21 cellular contexts compared by ENCODE assay signal in the genomic region with DNA sequence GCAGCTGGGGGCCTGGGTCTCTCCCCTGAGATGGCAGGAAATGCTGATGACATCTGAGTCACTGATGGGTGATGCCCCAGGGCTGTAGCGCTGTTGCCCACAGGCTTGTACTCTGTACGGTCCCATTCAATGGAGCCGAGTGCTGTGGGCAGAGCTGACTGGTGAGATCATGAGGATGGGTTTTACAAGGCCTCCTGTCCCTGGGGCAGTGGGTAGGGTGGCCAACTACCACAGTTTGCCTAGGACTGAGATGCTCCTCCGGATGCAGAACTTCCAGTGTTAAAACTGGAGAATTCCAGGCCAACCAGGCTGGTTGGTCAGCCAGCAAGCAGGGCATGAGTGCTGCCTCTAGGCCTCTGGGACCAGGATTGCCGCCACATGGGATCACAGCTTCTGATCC. TPM values are rescaled to one million over a fixed set of nuclear protein-coding genes. Genes with fewer than 3 reads are reported as not detected.
DNase-seq lines count a peak whose midpoint lies in the region; ATAC-seq and TF ChIP-seq lines count a peak whose summit lies in the region.
"Had no signal": no experiment of that assay in that cellular context is flagged by ENCODE, and none has a peak within 500 bp of the region (broad histone marks: within the 10 kb centered on the region; RNA-seq: fewer than 3 reads in every experiment).

No MANE protein-coding gene starts in this region.

- POLR2A ChIA-PET in naive thymus-derived CD4-positive, alpha-beta T cell (lab: Charles Lee): no interaction called here

- ATAC-seq in lower lobe of right lung: no peak
- ATAC-seq in naive thymus-derived CD4-positive, alpha-beta T cell: no peak
- ATAC-seq: left colon had no signal

- no peaks in the 10 kb centered on the region for H3K9me3 ChIP-seq in ascending aorta
- no peaks in the 10 kb centered on the region for H3K9me3 ChIP-seq in lower lobe of right lung
- H3K9me3 ChIP-seq in colonic mucosa: no peaks in the 10 kb centered on the region
- H3K9me3 ChIP-seq in naive thymus-derived CD4-positive, alpha-beta T cell (ENCODE audit: control insufficient read depth in 2 of 3, low read length in 3 of 3): no peaks in the 10 kb centered on the region
- no peaks in the 10 kb centered on the region for H3K9me3 ChIP-seq in thyroid gland
- H3K9me3 ChIP-seq: transverse colon had no signal

- CTCF ChIA-PET in naive thymus-derived CD4-positive, alpha-beta T cell (lab: Charles Lee): no interaction called here

- no peak overlapping the region for H3K27ac Mint-ChIP-seq in naive thymus-derived CD4-positive, alpha-beta T cell
- H3K27ac Mint-ChIP-seq: activated naive CD8-positive, alpha-beta T cell treated with anti-CD3 and anti-CD28 coated beads, Interleukin-2, amount 10 ng/mL, durations not matched to agents 7 days and 5 days; CD4-positive, CD25-positive, alpha-beta regulatory T cell; T-helper 2 cell treated with Interferon-gamma antibody and Interleukin-4, amounts not matched to agents 5 μg/mL and 100 μg/mL, for 36 hours had no signal

- H3K9ac ChIP-seq in colonic mucosa (ENCODE audit: low read depth in 2 of 2, low read length in 2 of 2): no peak overlapping the region

- H3K27me3 ChIP-seq in ascending aorta (no peaks in the 10 kb centered on the region), lower lobe of right lung (ENCODE audit: low read depth) (no peaks in the 10 kb centered on the region), colonic mucosa (no peaks in the 10 kb centered on the region), thyroid gland (no peaks in the 10 kb centered on the region)
- H3K27me3 ChIP-seq in naive thymus-derived CD4-positive, alpha-beta T cell (ENCODE audit: control insufficient read depth in 2 of 2, insufficient read depth in 2 of 2, low read length in 2 of 2): no peaks in the 10 kb centered on the region
- H3K27me3 ChIP-seq: transverse colon had no signal

- H3K4me3 Mint-ChIP-seq in naive thymus-derived CD4-positive, alpha-beta T cell: no peak overlapping the region
- H3K4me3 Mint-ChIP-seq: activated naive CD8-positive, alpha-beta T cell treated with anti-CD3 and anti-CD28 coated beads, Interleukin-2, amount 10 ng/mL, durations not matched to agents 7 days and 5 days; CD4-positive, CD25-positive, alpha-beta regulatory T cell; neural crest cell; T-helper 2 cell treated with Interferon-gamma antibody and Interleukin-4, amounts not matched to agents 5 μg/mL and 100 μg/mL, for 36 hours had no signal

- WGBS in thyroid gland, 2 donors: 92 to 96% methylated on average over 2 to 3 of the region's 5 CpGs

- DNase-seq in ascending aorta (ENCODE audit: low spot score in 2 of 2) (no peak), lower lobe of right lung (no peak), substantia nigra (lab: John Stamatoyannopoulos, UW) (no peak), SKM-1 treated with dmso at 0.1 percent for 144 hours (lab: John Stamatoyannopoulos, UW; ENCODE audit: unreplicated experiment) (no peak), colonic mucosa (no peak), thyroid gland (no peak)
- DNase-seq in naive thymus-derived CD4-positive, alpha-beta T cell: no peak
- DNase-seq: ACHN; activated CD8-positive, alpha-beta memory T cell treated with anti-CD3 and anti-CD28 coated beads for 24 hours; activated naive CD8-positive, alpha-beta T cell treated with anti-CD3 and anti-CD28 coated beads, Interleukin-2, amount 10 ng/mL, durations not matched to agents 7 days and 5 days; CD4-positive, CD25-positive, alpha-beta regulatory T cell; GDM1; left colon; NCI-H146; SIG-M5; transverse colon had no signal

- TF ChIP-seq POLR2A in thyroid gland (IDR thresholded peaks at IDR 0.05): no peak

- H3K9me3 Mint-ChIP-seq in naive thymus-derived CD4-positive, alpha-beta T cell: no peaks in the 10 kb centered on the region
- H3K9me3 Mint-ChIP-seq: activated naive CD8-positive, alpha-beta T cell treated with anti-CD3 and anti-CD28 coated beads, Interleukin-2, amount 10 ng/mL, durations not matched to agents 7 days and 5 days; CD4-positive, CD25-positive, alpha-beta regulatory T cell; neural crest cell; T-helper 2 cell treated with Interferon-gamma antibody and Interleukin-4, amounts not matched to agents 5 μg/mL and 100 μg/mL, for 36 hours had no signal

- H3K36me3 ChIP-seq in ascending aorta: peaks cover 4 to 10% of the 10 kb centered on the region in 2 donors
- H3K36me3 ChIP-seq in lower lobe of right lung: peaks cover 7% of the 10 kb centered on the region
- H3K36me3 ChIP-seq in colonic mucosa: no peaks in the 10 kb centered on the region
- H3K36me3 ChIP-seq in naive thymus-derived CD4-positive, alpha-beta T cell (ENCODE audit: control insufficient read depth in 2 of 3, insufficient read depth in 3 of 3, low read length in 3 of 3): no peaks in the 10 kb centered on the region
- peaks cover 0 to under 1% of the 10 kb centered on the region in 2 donors for H3K36me3 ChIP-seq in thyroid gland
- H3K36me3 ChIP-seq: transverse colon had no signal

- H3K27ac ChIP-seq in C4-2B: peak overlapping the region; percentile 71
- H3K27ac ChIP-seq in ascending aorta: peak overlapping the region; percentile 95 to 97
- peak overlapping the region; percentile 47 for H3K27ac ChIP-seq in lower lobe of right lung
- peak overlapping the region; percentile 52 for H3K27ac ChIP-seq in substantia nigra (ENCODE audit: low read depth, low read length, poor library complexity, severe bottlenecking)
- H3K27ac ChIP-seq in colonic mucosa: no peak overlapping the region
- no peak overlapping the region for H3K27ac ChIP-seq in naive thymus-derived CD4-positive, alpha-beta T cell (ENCODE audit: low read depth, low read length)
- H3K27ac ChIP-seq in thyroid gland: peak overlapping the region in 1 of 3 donors; percentile 73

- H3K4me1 Mint-ChIP-seq in naive thymus-derived CD4-positive, alpha-beta T cell: peaks cover 0 to 5% (median 0%) of the 10 kb centered on the region in 7 donors
- H3K4me1 Mint-ChIP-seq: CD4-positive, CD25-positive, alpha-beta regulatory T cell had no signal

- peaks cover 0 to 11% (median 5%) of the 10 kb centered on the region in 5 donors for H3K27me3 Mint-ChIP-seq in naive thymus-derived CD4-positive, alpha-beta T cell

- TF ChIP-seq CTCF in C4-2B (conservative IDR thresholded peaks at IDR 0.05) (no peak), ascending aorta (IDR thresholded peaks at IDR 0.05) (no peak), lower lobe of right lung (IDR thresholded peaks at IDR 0.05) (no peak), colonic mucosa (IDR thresholded peaks at IDR 0.05) (no peak), thyroid gland (IDR thresholded peaks at IDR 0.05) (no peak)

- intact Hi-C loops in ascending aorta (cut with DNase I): no loop called here
- intact Hi-C loops in lower lobe of right lung (cut with DNase I): no loop called here
- intact Hi-C loops in colonic mucosa (cut with DNase I): no loop called here
- intact Hi-C loops in naive thymus-derived CD4-positive, alpha-beta T cell (cut with micrococcal nuclease): no loop called here
- intact Hi-C loops in thyroid gland (cut with DNase I): no loop called here

- H3K4me3 ChIP-seq in ascending aorta (no peak overlapping the region), lower lobe of right lung (no peak overlapping the region), colonic mucosa (no peak overlapping the region), thyroid gland (replicated peaks in 1 of 3) (no peak overlapping the region)
- H3K4me3 ChIP-seq in naive thymus-derived CD4-positive, alpha-beta T cell (ENCODE audit: low read length): no peak overlapping the region
- H3K4me3 ChIP-seq: transverse colon had no signal

- H3K36me3 Mint-ChIP-seq in naive thymus-derived CD4-positive, alpha-beta T cell: peaks cover 0 to 3% (median 0%) of the 10 kb centered on the region in 5 donors
- H3K36me3 Mint-ChIP-seq: activated naive CD8-positive, alpha-beta T cell treated with anti-CD3 and anti-CD28 coated beads, Interleukin-2, amount 10 ng/mL, durations not matched to agents 7 days and 5 days; CD4-positive, CD25-positive, alpha-beta regulatory T cell had no signal

- H3K4me1 ChIP-seq in ascending aorta (peaks cover 21 to 38% of the 10 kb centered on the region in 2 donors), lower lobe of right lung (peaks cover 60% of the 10 kb centered on the region), colonic mucosa (no peaks in the 10 kb centered on the region), thyroid gland (peaks cover 2 to 63% of the 10 kb centered on the region in 2 donors)
- no peaks in the 10 kb centered on the region for H3K4me1 ChIP-seq in naive thymus-derived CD4-positive, alpha-beta T cell (ENCODE audit: control insufficient read depth in 2 of 2, insufficient read depth in 2 of 2, low read length in 2 of 2)

RNA-seq across cellular contexts. Expression of a gene that starts 9.2 kb away (rescaled TPM):
- total RNA-seq in ascending aorta (111 TPM), lower lobe of right lung (97.1 TPM), colonic mucosa (10 to 100 TPM; 13.1 to 21.2 TPM), thyroid gland (10 to 100 TPM; 17.2 to 33.3 (median 21.6) TPM)
- 10 to 100 TPM in 1 of 5 experiments, 1 to 10 TPM in 2, under 1 TPM in 2; 0.19 to 22.4 (median 1.1) TPM for total RNA-seq in naive thymus-derived CD4-positive, alpha-beta T cell
- under 1 TPM in 1 of 2 donors, not detected in 1; 0.13 TPM for polyA plus RNA-seq in naive thymus-derived CD4-positive, alpha-beta T cell

RNA-seq across cellular contexts. Expression of a gene that starts 38.2 kb away (rescaled TPM):
- not detected for total RNA-seq in ascending aorta
- total RNA-seq in lower lobe of right lung: 0.21 TPM
- total RNA-seq in colonic mucosa: not detected
- not detected for total RNA-seq in naive thymus-derived CD4-positive, alpha-beta T cell
- polyA plus RNA-seq in naive thymus-derived CD4-positive, alpha-beta T cell: not detected
- not detected for total RNA-seq in thyroid gland
- total RNA-seq: activated naive CD8-positive, alpha-beta T cell treated with anti-CD3 and anti-CD28 coated beads, Interleukin-2, amount 10 ng/mL, durations not matched to agents 7 days and 5 days; CD4-positive, CD25-positive, alpha-beta regulatory T cell; left colon; mononuclear cell; pulmonary artery endothelial cell had no signal
- polyA plus RNA-seq: CD4-positive, CD25-positive, alpha-beta regulatory T cell had no signal

RNA-seq across cellular contexts. Expression of a gene that starts 47.1 kb away (rescaled TPM):
- total RNA-seq in ascending aorta (948 TPM), lower lobe of right lung (185 TPM), colonic mucosa (100 to 1,000 TPM; 186 to 376 TPM), thyroid gland (100 to 1,000 TPM; 285 to 835 (median 454) TPM)
- total RNA-seq in naive thymus-derived CD4-positive, alpha-beta T cell: 10 to 100 TPM; 24.2 to 83.1 (median 37.7) TPM
- polyA plus RNA-seq in naive thymus-derived CD4-positive, alpha-beta T cell: 10 to 100 TPM; 43.6 to 52.0 TPM

Comparison
In these comparisons a context has a peak if more than half of its experiments do, and no peak if none do; other contexts are left out.
1. H3K27ac ChIP-seq: peak in C4-2B (single experiment), ascending aorta (2 of 2), lower lobe of right lung (single experiment) and substantia nigra (single experiment); none in colonic mucosa (single experiment) and naive thymus-derived CD4-positive, alpha-beta T cell (single experiment).